ENCODE assay signal across 19 cellular contexts in the genomic region with DNA sequence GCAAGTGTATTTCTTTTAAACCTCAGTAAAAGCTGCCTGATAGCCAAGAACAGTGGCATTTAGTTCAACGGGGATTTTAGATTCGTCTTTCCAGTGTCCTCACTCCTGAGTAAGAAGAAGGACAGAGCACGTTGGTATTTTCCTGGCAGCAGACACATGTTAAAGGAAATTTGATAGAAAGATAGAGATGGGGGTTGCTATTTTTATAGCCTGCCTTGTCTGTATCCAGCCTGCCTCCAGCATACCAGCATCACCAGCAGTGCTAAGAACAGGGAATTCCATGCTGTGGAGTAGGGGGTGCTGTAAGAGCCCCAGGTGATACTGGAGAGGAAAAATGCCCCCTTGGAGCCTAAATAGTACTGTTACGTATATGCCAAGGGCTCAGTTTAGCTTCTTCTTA. TPM values are rescaled to one million over a fixed set of nuclear protein-coding genes. Genes with fewer than 3 reads are reported as not detected.
"Had no signal": no experiment of that assay in that cellular context is flagged by ENCODE, and none has a peak within 500 bp of the region (broad histone marks: within the 10 kb centered on the region; RNA-seq: fewer than 3 reads in every experiment).

No MANE protein-coding gene starts in this region.

- H3K9me3 ChIP-seq: ascending aorta, breast epithelium, gastroesophageal sphincter, left lung, prostate gland had no signal

- H3K27me3 ChIP-seq: ascending aorta, breast epithelium, left lung had no signal

- H3K27me3 Mint-ChIP-seq: activated T-cell treated with anti-CD3 and anti-CD28 coated beads, Interleukin-2, amount 50 U/mL, for 24 hours; stimulated activated memory B cell treated with anti-CD40 and anti-IgM and Interleukin-4, amounts not matched to agents 10 μg/mL and 1 μg/mL and 100 μg/mL, for 72 hours had no signal

- H3K4me1 Mint-ChIP-seq: activated naive CD4-positive, alpha-beta T cell treated with anti-CD3 and anti-CD28 coated beads, Interleukin-2, amount 10 ng/mL, durations not matched to agents 7 days and 5 days; memory B cell; stimulated activated memory B cell treated with anti-CD40 and anti-IgM and Interleukin-4, amounts not matched to agents 10 μg/mL and 1 μg/mL and 100 μg/mL, for 72 hours had no signal

- H3K36me3 Mint-ChIP-seq: activated naive CD4-positive, alpha-beta T cell treated with anti-CD3 and anti-CD28 coated beads, Interleukin-2, amount 10 ng/mL, durations not matched to agents 7 days and 5 days; memory B cell; stimulated activated memory B cell treated with anti-CD40 and anti-IgM and Interleukin-4, amounts not matched to agents 10 μg/mL and 1 μg/mL and 100 μg/mL, for 72 hours had no signal

- H3K4me1 ChIP-seq: ascending aorta, breast epithelium, gastroesophageal sphincter, left lung, prostate gland had no signal

- H3K4me3 ChIP-seq: ascending aorta, breast epithelium, gastroesophageal sphincter, left lung, prostate gland had no signal

- H3K4me3 Mint-ChIP-seq: activated naive CD4-positive, alpha-beta T cell treated with anti-CD3 and anti-CD28 coated beads, Interleukin-2, amount 10 ng/mL, durations not matched to agents 7 days and 5 days; activated T-cell treated with anti-CD3 and anti-CD28 coated beads, Interleukin-2, amount 50 U/mL, for 24 hours; memory B cell; nephron progenitor cell; stimulated activated memory B cell treated with anti-CD40 and anti-IgM and Interleukin-4, amounts not matched to agents 10 μg/mL and 1 μg/mL and 100 μg/mL, for 72 hours had no signal

- ATAC-seq: gastroesophageal sphincter; left lung; stimulated activated memory B cell treated with anti-CD40 and anti-IgM and Interleukin-4, amounts not matched to agents 10 μg/mL and 1 μg/mL and 100 μg/mL, for 72 hours had no signal

- H3K36me3 ChIP-seq: ascending aorta, breast epithelium, gastroesophageal sphincter, left lung, prostate gland had no signal

- DNase-seq: activated CD4-positive, alpha-beta T cell treated with anti-CD3 and anti-CD28 coated beads for 1 hour; activated CD4-positive, alpha-beta T cell treated with anti-CD3 and anti-CD28 coated beads, Interleukin-2, amount 50 U/mL, for 4 hours; activated naive CD4-positive, alpha-beta T cell treated with anti-CD3 and anti-CD28 coated beads, Interleukin-2, amount 10 ng/mL, durations not matched to agents 7 days and 5 days; activated T-cell treated with anti-CD3 and anti-CD28 coated beads, Interleukin-2, amount 50 U/mL, for 24 hours; dermis blood vessel endothelial cell; left lung; nephron progenitor cell; occipital lobe; T-helper 1 cell; T1000 had no signal

- H3K27ac Mint-ChIP-seq: activated naive CD4-positive, alpha-beta T cell treated with anti-CD3 and anti-CD28 coated beads, Interleukin-2, amount 10 ng/mL, durations not matched to agents 7 days and 5 days; activated T-cell treated with anti-CD3 and anti-CD28 coated beads, Interleukin-2, amount 50 U/mL, for 24 hours; memory B cell; nephron progenitor cell; stimulated activated memory B cell treated with anti-CD40 and anti-IgM and Interleukin-4, amounts not matched to agents 10 μg/mL and 1 μg/mL and 100 μg/mL, for 72 hours had no signal

- H3K9me3 Mint-ChIP-seq: activated naive CD4-positive, alpha-beta T cell treated with anti-CD3 and anti-CD28 coated beads, Interleukin-2, amount 10 ng/mL, durations not matched to agents 7 days and 5 days; activated T-cell treated with anti-CD3 and anti-CD28 coated beads, Interleukin-2, amount 50 U/mL, for 24 hours; memory B cell; nephron progenitor cell; stimulated activated memory B cell treated with anti-CD40 and anti-IgM and Interleukin-4, amounts not matched to agents 10 μg/mL and 1 μg/mL and 100 μg/mL, for 72 hours had no signal

- H3K27ac ChIP-seq: ascending aorta, left lung, prostate gland had no signal

RNA-seq across cellular contexts. Expression of gene SMYD1, which starts 1.1 kb away (rescaled TPM):
- total RNA-seq: ascending aorta, chondrocyte, dermis blood vessel endothelial cell, epithelial cell of proximal tubule, occipital lobe had no signal

RNA-seq across cellular contexts. Expression of gene RNU2-63P, which starts 50.2 kb away (rescaled TPM):
- total RNA-seq: ascending aorta, breast epithelium, dermis blood vessel endothelial cell, epithelial cell of proximal tubule, gastroesophageal sphincter, left lung, mucosa of gallbladder, occipital lobe, prostate gland had no signal
